8 cellular contexts compared by ENCODE assay signal in the genomic region with DNA sequence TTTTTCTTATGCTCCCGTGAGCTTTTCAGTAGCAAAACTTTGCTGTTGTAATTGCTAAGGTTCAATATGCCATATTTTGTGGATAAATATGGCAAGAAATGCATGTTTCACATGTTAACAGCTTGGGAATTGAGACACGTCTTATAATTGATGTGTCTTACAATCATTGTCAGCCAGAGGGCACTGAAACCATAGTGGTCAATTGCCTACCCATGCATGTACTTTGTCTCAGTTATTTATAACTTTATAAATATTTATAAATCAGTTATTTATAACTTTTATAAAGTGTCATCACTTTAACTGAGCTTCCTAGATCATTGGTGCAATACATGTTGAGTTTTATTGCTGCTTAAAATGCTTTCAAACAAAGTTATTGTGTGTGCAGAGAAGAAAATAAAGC.
DNase-seq lines count a peak whose midpoint lies in the region; ATAC-seq and TF ChIP-seq lines count a peak whose summit lies in the region.

No MANE protein-coding gene starts in this region.

- peaks cover 0 to 7% (median 4%) of the 10 kb centered on the region in 11 donors for H3K9me3 Mint-ChIP-seq in naive thymus-derived CD4-positive, alpha-beta T cell

- no peak overlapping the region for H3K27ac ChIP-seq in dorsolateral prefrontal cortex
- H3K27ac ChIP-seq in naive thymus-derived CD4-positive, alpha-beta T cell (ENCODE audit: low read depth, low read length) = no peak overlapping the region

- intact Hi-C loops in dorsolateral prefrontal cortex (cut with DNase I) = loop anchor here (5.0 kb wide), 1 partner anchor 262 kb away; no protein-coding TSS in a partner anchor
- intact Hi-C loops in naive thymus-derived CD4-positive, alpha-beta T cell (cut with micrococcal nuclease) = loop anchor here (1.0 kb wide), 4 partner anchors 261 to 456 kb away; a partner anchor contains a TSS

- H3K36me3 Mint-ChIP-seq in naive thymus-derived CD4-positive, alpha-beta T cell = peaks cover 3 to 10% (median 9%) of the 10 kb centered on the region in 5 donors

- peaks cover 0 to 4% (median 0%) of the 10 kb centered on the region in 45 donors for H3K27me3 ChIP-seq in dorsolateral prefrontal cortex
- no peaks in the 10 kb centered on the region for H3K27me3 ChIP-seq in naive thymus-derived CD4-positive, alpha-beta T cell (ENCODE audit: control insufficient read depth in 2 of 2, insufficient read depth in 2 of 2, low read length in 2 of 2)

- TF ChIP-seq CTCF in AG09309 (IDR thresholded peaks at IDR 0.05; ENCODE audit: control insufficient read depth, insufficient read depth, low read depth, low read length, missing control alignments) (peak; percentile 23), dorsolateral prefrontal cortex (IDR thresholded peaks at IDR 0.05 in 54 of 56, conservative IDR thresholded peaks at IDR 0.05 in 2 of 56; ENCODE audit: low read depth in 1 of 56, partially characterized antibody in 56 of 56) (peak; percentile 25 to 91 (median 70))

- H3K27ac Mint-ChIP-seq in naive thymus-derived CD4-positive, alpha-beta T cell = no peak overlapping the region

- DNase-seq in AG09309 (ENCODE audit: low read depth) = peak; percentile 11
- DNase-seq in Daoy (ENCODE audit: low read depth) = peak; percentile 15
- peak; percentile 7 for DNase-seq in NCI-H526 treated with DMSO at 0.1 percent for 48 hours (lab: John Stamatoyannopoulos, UW)
- no peak for DNase-seq in dorsolateral prefrontal cortex
- peak in 7 of 9 donors; percentile 5 to 59 (median 24) for DNase-seq in naive thymus-derived CD4-positive, alpha-beta T cell

- no peak for ATAC-seq in naive thymus-derived CD4-positive, alpha-beta T cell
- no peak for ATAC-seq in GM21737 (IDR thresholded peaks at IDR 0.05; ENCODE audit: unreplicated experiment)
- no peak for ATAC-seq in HG03139 (IDR thresholded peaks at IDR 0.05; ENCODE audit: unreplicated experiment)
- no peak for ATAC-seq in HG02973 (IDR thresholded peaks at IDR 0.05; ENCODE audit: unreplicated experiment)

- no peaks in the 10 kb centered on the region for H3K9me3 ChIP-seq in naive thymus-derived CD4-positive, alpha-beta T cell (ENCODE audit: control insufficient read depth in 2 of 3, low read length in 3 of 3)

- POLR2A ChIA-PET in naive thymus-derived CD4-positive, alpha-beta T cell (lab: Charles Lee) = no interaction called here

- H3K4me3 ChIP-seq in AG09309 (ENCODE audit: control insufficient read depth, low read depth, low read length) (no peak overlapping the region), dorsolateral prefrontal cortex (no peak overlapping the region)
- H3K4me3 ChIP-seq in naive thymus-derived CD4-positive, alpha-beta T cell (ENCODE audit: low read length) = no peak overlapping the region

- H3K36me3 ChIP-seq in naive thymus-derived CD4-positive, alpha-beta T cell (ENCODE audit: control insufficient read depth in 2 of 3, insufficient read depth in 3 of 3, low read length in 3 of 3) = no peaks in the 10 kb centered on the region

- H3K27me3 Mint-ChIP-seq in naive thymus-derived CD4-positive, alpha-beta T cell = peaks cover 0 to 6% (median 4%) of the 10 kb centered on the region in 5 donors

- CTCF ChIA-PET in naive thymus-derived CD4-positive, alpha-beta T cell (lab: Charles Lee) = interaction anchor here (0.8 to 3.6 kb wide), 8 partner anchors 20 to 347 kb away, joined by 3 to 14 read pairs (median 4); no protein-coding TSS in a partner anchor

- H3K4me1 ChIP-seq in naive thymus-derived CD4-positive, alpha-beta T cell (ENCODE audit: control insufficient read depth in 2 of 2, insufficient read depth in 2 of 2, low read length in 2 of 2) = no peaks in the 10 kb centered on the region

- peaks cover 0 to 19% (median 5%) of the 10 kb centered on the region in 7 donors for H3K4me1 Mint-ChIP-seq in naive thymus-derived CD4-positive, alpha-beta T cell

- no peak overlapping the region for H3K4me3 Mint-ChIP-seq in naive thymus-derived CD4-positive, alpha-beta T cell

Comparison
In these comparisons a context has a peak if more than half of its experiments do, and no peak if none do; other contexts are left out.
1. DNase-seq: peak in AG09309 (single experiment), Daoy (single experiment), NCI-H526 treated with DMSO at 0.1 percent for 48 hours (single experiment) and naive thymus-derived CD4-positive, alpha-beta T cell (7 of 9); none in dorsolateral prefrontal cortex (0 of 10).